Comparison of ENCODE assay signal across 24 cellular contexts in genomic region chr4:73679836-73680235, GRCh38. TPM values are rescaled to one million over a fixed set of nuclear protein-coding genes. Genes with fewer than 3 reads are reported as not detected.
DNase-seq lines count a peak whose midpoint lies in the region; ATAC-seq and TF ChIP-seq lines count a peak whose summit lies in the region.
"Had no signal": no experiment of that assay in that cellular context is flagged by ENCODE, and none has a peak within 500 bp of the region (broad histone marks: within the 10 kb centered on the region; RNA-seq: fewer than 3 reads in every experiment).

No MANE protein-coding gene starts in this region.

- DNase-seq in A172 (ENCODE audit: low spot score): peak; percentile 34
- DNase-seq in GM23338 (ENCODE audit: low spot score): no peak
- DNase-seq in fibroblast of mammary gland (ENCODE audit: low read depth): peak; percentile 91
- no peak for DNase-seq in stimulated activated CD4-positive, alpha-beta T cell treated with anti-CD3 and anti-CD28 coated beads, Interleukin-2, amount 100 ng/mL, for 48 hours
- no peak for DNase-seq in islet precursor cell
- DNase-seq in CD8-positive, alpha-beta memory T cell: no peak
- DNase-seq: 8988T; activated CD4-positive, alpha-beta T cell treated with anti-CD3 and anti-CD28 coated beads for 48 hours; activated CD8-positive, alpha-beta memory T cell treated with anti-CD3 and anti-CD28 coated beads, Interleukin-2, amount 50 U/mL, for 48 hours; activated naive CD4-positive, alpha-beta T cell; CD4-positive, alpha-beta memory T cell; DMS79 treated with DMSO at 0.1 percent for 48 hours; esophagus squamous epithelium; hypothalamus; midbrain; NCI-H2029 treated with DMSO at 0.1 percent for 48 hours; NCI-H524 treated with DMSO at 0.1 percent for 48 hours; stimulated activated naive CD8-positive, alpha-beta T cell treated with anti-CD3 and anti-CD28 coated beads, Interleukin-15, amount 100 ng/mL, for 72 hours had no signal

- peaks cover 11% of the 10 kb centered on the region; the same call in 1 of the 2 replicates for H3K4me1 ChIP-seq in GM23338 (ENCODE audit: insufficient read depth)
- H3K4me1 ChIP-seq in CD8-positive, alpha-beta memory T cell (ENCODE audit: insufficient read depth, low read length): no peaks in the 10 kb centered on the region

- no peak overlapping the region for H3K4me3 Mint-ChIP-seq in GM23338
- no peak overlapping the region for H3K4me3 Mint-ChIP-seq in CD8-positive, alpha-beta memory T cell
- H3K4me3 Mint-ChIP-seq: brain; CD4-positive, alpha-beta memory T cell; stimulated activated naive CD8-positive, alpha-beta T cell treated with anti-CD3 and anti-CD28 coated beads, Interleukin-15, amount 100 ng/mL, for 72 hours had no signal

- no peaks in the 10 kb centered on the region for H3K79me2 ChIP-seq in GM23338 (replicated peaks; ENCODE audit: insufficient read depth)

- H3F3A ChIP-seq in GM23338 (replicated peaks; ENCODE audit: low read depth): no peaks in the 10 kb centered on the region

- peaks cover 5% of the 10 kb centered on the region for H3K27me3 Mint-ChIP-seq in GM23338 (ENCODE audit: insufficient read depth, low read depth, poor library complexity)
- no peaks in the 10 kb centered on the region for H3K27me3 Mint-ChIP-seq in CD8-positive, alpha-beta memory T cell
- H3K27me3 Mint-ChIP-seq: brain; stimulated activated naive CD8-positive, alpha-beta T cell treated with anti-CD3 and anti-CD28 coated beads, Interleukin-15, amount 100 ng/mL, for 72 hours had no signal

- no peaks in the 10 kb centered on the region for H3K9me3 ChIP-seq in CD8-positive, alpha-beta memory T cell (ENCODE audit: low read length)
- H3K9me3 ChIP-seq: esophagus squamous epithelium had no signal

- POLR2A ChIA-PET in CD8-positive, alpha-beta memory T cell (lab: Charles Lee): no interaction called here

- CTCF ChIA-PET in CD8-positive, alpha-beta memory T cell (lab: Charles Lee): no interaction called here

- H3K4me3 ChIP-seq in GM23338 (no peak overlapping the region), fibroblast of mammary gland (ENCODE audit: control insufficient read depth, low read depth, low read length) (no peak overlapping the region)
- no peak overlapping the region for H3K4me3 ChIP-seq in CD8-positive, alpha-beta memory T cell (ENCODE audit: low read length)
- H3K4me3 ChIP-seq: esophagus squamous epithelium, SK-N-MC had no signal

- H3K27ac ChIP-seq in GM23338 (ENCODE audit: low read depth): no peak overlapping the region
- no peak overlapping the region for H3K27ac ChIP-seq in CD8-positive, alpha-beta memory T cell (ENCODE audit: low read depth, low read length)
- H3K27ac ChIP-seq: esophagus squamous epithelium, SK-N-MC had no signal

- peaks cover 7% of the 10 kb centered on the region; the same call in 1 of the 2 replicates for H3K9me2 ChIP-seq in GM23338 (ENCODE audit: insufficient read depth)

- H3K27me3 ChIP-seq in GM23338 (ENCODE audit: insufficient read depth): no peaks in the 10 kb centered on the region
- H3K27me3 ChIP-seq in CD8-positive, alpha-beta memory T cell (ENCODE audit: insufficient read depth, low read length, poor library complexity, severe bottlenecking): no peaks in the 10 kb centered on the region
- H3K27me3 ChIP-seq: esophagus squamous epithelium had no signal

- H3K27ac Mint-ChIP-seq in GM23338: no peak overlapping the region
- H3K27ac Mint-ChIP-seq in CD8-positive, alpha-beta memory T cell: no peak overlapping the region
- H3K27ac Mint-ChIP-seq: brain; CD4-positive, alpha-beta memory T cell; stimulated activated naive CD8-positive, alpha-beta T cell treated with anti-CD3 and anti-CD28 coated beads, Interleukin-15, amount 100 ng/mL, for 72 hours had no signal

- no peaks in the 10 kb centered on the region for H3K9me3 Mint-ChIP-seq in GM23338
- no peaks in the 10 kb centered on the region for H3K9me3 Mint-ChIP-seq in CD8-positive, alpha-beta memory T cell
- H3K9me3 Mint-ChIP-seq: brain; CD4-positive, alpha-beta memory T cell; stimulated activated naive CD8-positive, alpha-beta T cell treated with anti-CD3 and anti-CD28 coated beads, Interleukin-15, amount 100 ng/mL, for 72 hours had no signal

- no peak overlapping the region for H3K4me2 ChIP-seq in GM23338

- peak overlapping the region; percentile 9; the same call in 1 of the 2 replicates for H2AFZ ChIP-seq in GM23338

- peaks cover 6% of the 10 kb centered on the region; the same call in 2 of the 3 replicates for H3K4me1 Mint-ChIP-seq in GM23338
- H3K4me1 Mint-ChIP-seq in CD8-positive, alpha-beta memory T cell: no peaks in the 10 kb centered on the region
- H3K4me1 Mint-ChIP-seq: CD4-positive, alpha-beta memory T cell; stimulated activated naive CD8-positive, alpha-beta T cell treated with anti-CD3 and anti-CD28 coated beads, Interleukin-15, amount 100 ng/mL, for 72 hours had no signal

- H4K20me1 ChIP-seq in GM23338 (replicated peaks; ENCODE audit: insufficient read depth): no peaks in the 10 kb centered on the region

- no peak for TF ChIP-seq CTCF in GM23338 (conservative IDR thresholded peaks at IDR 0.05; ENCODE audit: low read depth in 2 of 2)
- TF ChIP-seq CTCF in fibroblast of mammary gland (conservative IDR thresholded peaks at IDR 0.05; ENCODE audit: control insufficient read depth, insufficient read depth, low read depth, low read length): no peak

- H3K36me3 Mint-ChIP-seq in GM23338 (ENCODE audit: low read depth): no peaks in the 10 kb centered on the region
- no peaks in the 10 kb centered on the region for H3K36me3 Mint-ChIP-seq in CD8-positive, alpha-beta memory T cell
- H3K36me3 Mint-ChIP-seq: brain; CD4-positive, alpha-beta memory T cell had no signal

- no peak for ATAC-seq in GM23338
- peak; percentile 54 for ATAC-seq in SK-N-SH treated with all-trans-retinoic acid at 6 μM for 48 hours
- ATAC-seq in HG02938 (IDR thresholded peaks at IDR 0.05; ENCODE audit: unreplicated experiment): no peak
- ATAC-seq: stimulated activated naive CD8-positive, alpha-beta T cell treated with anti-CD3 and anti-CD28 coated beads, Interleukin-15, amount 100 ng/mL, for 72 hours had no signal

- no peaks in the 10 kb centered on the region for H3K36me3 ChIP-seq in GM23338 (ENCODE audit: insufficient read depth)
- H3K36me3 ChIP-seq in CD8-positive, alpha-beta memory T cell (ENCODE audit: insufficient read depth, low read length): no peaks in the 10 kb centered on the region
- H3K36me3 ChIP-seq: esophagus squamous epithelium had no signal

TF ChIP-seq in GM23338, 12 proteins besides CTCF, POLR2A, EP300 and RAD21 (continues in another document):
- TF ChIP-seq POLR2AphosphoS5 (IDR thresholded peaks at IDR 0.05; ENCODE audit: low read depth): no peak
- TF ChIP-seq, protein P1, sequence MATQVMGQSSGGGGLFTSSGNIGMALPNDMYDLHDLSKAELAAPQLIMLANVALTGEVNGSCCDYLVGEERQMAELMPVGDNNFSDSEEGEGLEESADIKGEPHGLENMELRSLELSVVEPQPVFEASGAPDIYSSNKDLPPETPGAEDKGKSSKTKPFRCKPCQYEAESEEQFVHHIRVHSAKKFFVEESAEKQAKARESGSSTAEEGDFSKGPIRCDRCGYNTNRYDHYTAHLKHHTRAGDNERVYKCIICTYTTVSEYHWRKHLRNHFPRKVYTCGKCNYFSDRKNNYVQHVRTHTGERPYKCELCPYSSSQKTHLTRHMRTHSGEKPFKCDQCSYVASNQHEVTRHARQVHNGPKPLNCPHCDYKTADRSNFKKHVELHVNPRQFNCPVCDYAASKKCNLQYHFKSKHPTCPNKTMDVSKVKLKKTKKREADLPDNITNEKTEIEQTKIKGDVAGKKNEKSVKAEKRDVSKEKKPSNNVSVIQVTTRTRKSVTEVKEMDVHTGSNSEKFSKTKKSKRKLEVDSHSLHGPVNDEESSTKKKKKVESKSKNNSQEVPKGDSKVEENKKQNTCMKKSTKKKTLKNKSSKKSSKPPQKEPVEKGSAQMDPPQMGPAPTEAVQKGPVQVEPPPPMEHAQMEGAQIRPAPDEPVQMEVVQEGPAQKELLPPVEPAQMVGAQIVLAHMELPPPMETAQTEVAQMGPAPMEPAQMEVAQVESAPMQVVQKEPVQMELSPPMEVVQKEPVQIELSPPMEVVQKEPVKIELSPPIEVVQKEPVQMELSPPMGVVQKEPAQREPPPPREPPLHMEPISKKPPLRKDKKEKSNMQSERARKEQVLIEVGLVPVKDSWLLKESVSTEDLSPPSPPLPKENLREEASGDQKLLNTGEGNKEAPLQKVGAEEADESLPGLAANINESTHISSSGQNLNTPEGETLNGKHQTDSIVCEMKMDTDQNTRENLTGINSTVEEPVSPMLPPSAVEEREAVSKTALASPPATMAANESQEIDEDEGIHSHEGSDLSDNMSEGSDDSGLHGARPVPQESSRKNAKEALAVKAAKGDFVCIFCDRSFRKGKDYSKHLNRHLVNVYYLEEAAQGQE (IDR thresholded peaks at IDR 0.05; ENCODE audit: unreplicated experiment): no peak

TF ChIP-seq in SK-N-SH treated with all-trans-retinoic acid at 6 μM for 48 hours, 23 proteins besides CTCF, POLR2A, EP300 and RAD21 (continues in another document):
- TF ChIP-seq, protein P2, sequence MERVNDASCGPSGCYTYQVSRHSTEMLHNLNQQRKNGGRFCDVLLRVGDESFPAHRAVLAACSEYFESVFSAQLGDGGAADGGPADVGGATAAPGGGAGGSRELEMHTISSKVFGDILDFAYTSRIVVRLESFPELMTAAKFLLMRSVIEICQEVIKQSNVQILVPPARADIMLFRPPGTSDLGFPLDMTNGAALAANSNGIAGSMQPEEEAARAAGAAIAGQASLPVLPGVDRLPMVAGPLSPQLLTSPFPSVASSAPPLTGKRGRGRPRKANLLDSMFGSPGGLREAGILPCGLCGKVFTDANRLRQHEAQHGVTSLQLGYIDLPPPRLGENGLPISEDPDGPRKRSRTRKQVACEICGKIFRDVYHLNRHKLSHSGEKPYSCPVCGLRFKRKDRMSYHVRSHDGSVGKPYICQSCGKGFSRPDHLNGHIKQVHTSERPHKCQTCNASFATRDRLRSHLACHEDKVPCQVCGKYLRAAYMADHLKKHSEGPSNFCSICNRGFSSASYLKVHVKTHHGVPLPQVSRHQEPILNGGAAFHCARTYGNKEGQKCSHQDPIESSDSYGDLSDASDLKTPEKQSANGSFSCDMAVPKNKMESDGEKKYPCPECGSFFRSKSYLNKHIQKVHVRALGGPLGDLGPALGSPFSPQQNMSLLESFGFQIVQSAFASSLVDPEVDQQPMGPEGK (CRISPR knock-in tag; IDR thresholded peaks at IDR 0.05; ENCODE audit: borderline replicate concordance): no peak
- TF ChIP-seq ZNF8 (CRISPR knock-in tag; IDR thresholded peaks at IDR 0.05) (no peak), TOX (CRISPR knock-in tag; IDR thresholded peaks at IDR 0.05; ENCODE audit: borderline replicate concordance) (no peak), ZNF70 (CRISPR knock-in tag; IDR thresholded peaks at IDR 0.05) (no peak), ZC3H10 (CRISPR knock-in tag; IDR thresholded peaks at IDR 0.05) (no peak), ZNF565 (CRISPR knock-in tag; conservative IDR thresholded peaks at IDR 0.05; ENCODE audit: low read depth) (no peak), ZFP30 (CRISPR knock-in tag; IDR thresholded peaks at IDR 0.05) (no peak)

RNA-seq across cellular contexts. Expression of gene RASSF6, which starts 59.6 kb away (rescaled TPM):
- total RNA-seq in A172 (2014; rRNA removed; shearing (Covaris generic)): 0.02 and 0.31 TPM in 2 replicates
- total RNA-seq in GM23338 (2014; rRNA removed; shearing (Covaris generic)): 0.14 and 0.23 TPM in 2 replicates
- 0.37 and 0.79 TPM in 2 replicates for polyA plus RNA-seq in GM23338 (2016; fragmentation: Nextera tagmentation; extraction: Ambion mirVana)
- total RNA-seq in CD8-positive, alpha-beta memory T cell: not detected
- not detected for polyA plus RNA-seq in CD8-positive, alpha-beta memory T cell
- total RNA-seq: dermis microvascular lymphatic vessel endothelial cell had no signal
- polyA plus RNA-seq: neural cell had no signal

Comparison
In these comparisons a context has a peak if more than half of its experiments do, and no peak if none do; other contexts are left out.
1. DNase-seq: peak in A172 (single experiment) and fibroblast of mammary gland (single experiment); none in GM23338 (single experiment), stimulated activated CD4-positive, alpha-beta T cell treated with anti-CD3 and anti-CD28 coated beads, Interleukin-2, amount 100 ng/mL, for 48 hours (0 of 2), islet precursor cell (single experiment) and CD8-positive, alpha-beta memory T cell (0 of 5).